1 cellular context compared by ENCODE assay signal in the genomic region with DNA sequence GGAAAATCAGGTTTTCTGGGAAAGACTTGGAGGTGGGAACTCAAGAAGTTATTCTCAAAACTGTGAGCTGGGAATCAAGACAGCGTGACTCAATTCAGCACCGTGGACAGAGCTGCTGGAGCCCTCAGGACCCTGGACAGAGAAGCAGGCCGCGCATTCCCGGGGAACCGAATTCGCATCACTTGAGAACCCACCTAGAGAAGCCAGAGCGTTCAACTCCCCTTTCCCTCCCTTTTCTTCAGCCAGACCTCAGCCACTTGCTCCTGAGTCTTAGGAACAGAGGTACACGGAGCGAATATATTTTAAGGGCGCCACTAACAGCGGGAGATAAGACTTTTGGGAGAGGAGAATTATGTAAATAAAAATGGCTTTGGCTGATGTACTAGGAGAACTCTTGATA.
TF ChIP-seq lines count a peak whose summit lies in the region.

No MANE protein-coding gene starts in this region.

TF ChIP-seq in K562, 482 proteins besides CTCF, POLR2A, EP300 and RAD21 (continued from another document):
- TF ChIP-seq, protein P1, sequence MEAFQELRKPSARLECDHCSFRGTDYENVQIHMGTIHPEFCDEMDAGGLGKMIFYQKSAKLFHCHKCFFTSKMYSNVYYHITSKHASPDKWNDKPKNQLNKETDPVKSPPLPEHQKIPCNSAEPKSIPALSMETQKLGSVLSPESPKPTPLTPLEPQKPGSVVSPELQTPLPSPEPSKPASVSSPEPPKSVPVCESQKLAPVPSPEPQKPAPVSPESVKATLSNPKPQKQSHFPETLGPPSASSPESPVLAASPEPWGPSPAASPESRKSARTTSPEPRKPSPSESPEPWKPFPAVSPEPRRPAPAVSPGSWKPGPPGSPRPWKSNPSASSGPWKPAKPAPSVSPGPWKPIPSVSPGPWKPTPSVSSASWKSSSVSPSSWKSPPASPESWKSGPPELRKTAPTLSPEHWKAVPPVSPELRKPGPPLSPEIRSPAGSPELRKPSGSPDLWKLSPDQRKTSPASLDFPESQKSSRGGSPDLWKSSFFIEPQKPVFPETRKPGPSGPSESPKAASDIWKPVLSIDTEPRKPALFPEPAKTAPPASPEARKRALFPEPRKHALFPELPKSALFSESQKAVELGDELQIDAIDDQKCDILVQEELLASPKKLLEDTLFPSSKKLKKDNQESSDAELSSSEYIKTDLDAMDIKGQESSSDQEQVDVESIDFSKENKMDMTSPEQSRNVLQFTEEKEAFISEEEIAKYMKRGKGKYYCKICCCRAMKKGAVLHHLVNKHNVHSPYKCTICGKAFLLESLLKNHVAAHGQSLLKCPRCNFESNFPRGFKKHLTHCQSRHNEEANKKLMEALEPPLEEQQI (IDR thresholded peaks at IDR 0.05): peak; percentile 94
- TF ChIP-seq SREBF2 (CRISPR knock-in tag; IDR thresholded peaks at IDR 0.05): peak; percentile 100
- TF ChIP-seq GABPA (tag; conservative IDR thresholded peaks at IDR 0.05; ENCODE audit: low read depth): peak; percentile 40; the same call in 1 of the 2 replicates
- peak; percentile 88 for TF ChIP-seq ZNF311 (CRISPR knock-in tag; IDR thresholded peaks at IDR 0.05)
- TF ChIP-seq, protein P2, sequence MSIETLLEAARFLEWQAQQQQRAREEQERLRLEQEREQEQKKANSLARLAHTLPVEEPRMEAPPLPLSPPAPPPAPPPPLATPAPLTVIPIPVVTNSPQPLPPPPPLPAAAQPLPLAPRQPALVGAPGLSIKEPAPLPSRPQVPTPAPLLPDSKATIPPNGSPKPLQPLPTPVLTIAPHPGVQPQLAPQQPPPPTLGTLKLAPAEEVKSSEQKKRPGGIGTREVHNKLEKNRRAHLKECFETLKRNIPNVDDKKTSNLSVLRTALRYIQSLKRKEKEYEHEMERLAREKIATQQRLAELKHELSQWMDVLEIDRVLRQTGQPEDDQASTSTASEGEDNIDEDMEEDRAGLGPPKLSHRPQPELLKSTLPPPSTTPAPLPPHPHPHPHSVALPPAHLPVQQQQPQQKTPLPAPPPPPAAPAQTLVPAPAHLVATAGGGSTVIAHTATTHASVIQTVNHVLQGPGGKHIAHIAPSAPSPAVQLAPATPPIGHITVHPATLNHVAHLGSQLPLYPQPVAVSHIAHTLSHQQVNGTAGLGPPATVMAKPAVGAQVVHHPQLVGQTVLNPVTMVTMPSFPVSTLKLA (conservative IDR thresholded peaks at IDR 0.05): peak; percentile 98 to 99
- TF ChIP-seq GABPB2 (CRISPR knock-in tag; conservative IDR thresholded peaks at IDR 0.05): no peak
- 0 out of 2 replicates have a peak, but pooled peaks have one; percentile 18 for TF ChIP-seq PURB (CRISPR knock-in tag; IDR thresholded peaks at IDR 0.05; ENCODE audit: low read depth)
- no peak for TF ChIP-seq TOE1 (IDR thresholded peaks at IDR 0.05; ENCODE audit: borderline replicate concordance)
- TF ChIP-seq TOE1 (CRISPR knock-in tag; IDR thresholded peaks at IDR 0.05; ENCODE audit: borderline replicate concordance, low read depth): peak; percentile 100
- TF ChIP-seq KLF16 (IDR thresholded peaks at IDR 0.05): 0 out of 2 replicates have a peak, but pooled peaks have one; percentile 22
- TF ChIP-seq CREBBP (IDR thresholded peaks at IDR 0.05; ENCODE audit: low read depth, low read length): no peak
TF ChIP-seq in K562: peak in this region for 215.
